21 cellular contexts compared by ENCODE assay signal in genomic region chr5:154817815-154818214, GRCh38. TPM values are rescaled to one million over a fixed set of nuclear protein-coding genes. Genes with fewer than 3 reads are reported as not detected.
A peak's percentile ranks its signal among the peaks of the same experiment; 100 is the strongest.
DNase-seq lines count a peak whose midpoint lies in the region; ATAC-seq, FAIRE-seq and TF ChIP-seq lines count a peak whose summit lies in the region.
"Had no signal": no experiment of that assay in that cellular context is flagged by ENCODE, and none has a peak within 500 bp of the region (broad histone marks: within the 10 kb centered on the region; RNA-seq: fewer than 3 reads in every experiment).

No MANE protein-coding gene starts in this region.

- intact Hi-C loops in left ventricle myocardium inferior (cut with micrococcal nuclease) (no loop called here), heart left ventricle (cut with DNase I) (loop anchor here in 2 of 10 donors (10.0 kb wide), 2 partner anchors 63 to 77 kb away; partner anchors contain the start of gene LARP1 (in 1 of the 2))

- POLR2A ChIA-PET in naive thymus-derived CD8-positive, alpha-beta T cell (lab: Charles Lee), result interaction anchor here (1.3 kb wide), 1 partner anchor 18 kb away, joined by 3 read pairs; no protein-coding TSS in a partner anchor

- FAIRE-seq in GM12892 (lab: Jason Lieb, UNC), result no peak
- FAIRE-seq: H1, HTR-8/SVneo had no signal

- H3K27ac ChIP-seq in left ventricle myocardium inferior (replicated peaks) (peak overlapping the region; percentile 53), heart left ventricle (peak overlapping the region in 1 of 12 donors; percentile 32), subcutaneous abdominal adipose tissue (ENCODE audit: low read depth, low read length) (peak overlapping the region; percentile 48)
- H3K27ac ChIP-seq: SJCRH30 had no signal

- H3K4me1 ChIP-seq in left ventricle myocardium inferior (peaks cover 43% of the 10 kb centered on the region), heart left ventricle (peaks cover 0 to 29% (median 8%) of the 10 kb centered on the region in 12 donors), adipocyte (ENCODE audit: control insufficient read depth, insufficient read depth, low read length) (peaks cover 4% of the 10 kb centered on the region), subcutaneous abdominal adipose tissue (ENCODE audit: control insufficient read depth in 5 of 5, insufficient read depth in 5 of 5, low read length in 5 of 5) (peaks cover 0 to 11% (median 6%) of the 10 kb centered on the region in 5 donors)
- H3K4me1 ChIP-seq: Caco-2, SJCRH30 had no signal

- H3K4me3 ChIP-seq in left ventricle myocardium inferior (no peak overlapping the region), heart left ventricle (no peak overlapping the region), adipocyte (ENCODE audit: low read length) (no peak overlapping the region), subcutaneous abdominal adipose tissue (ENCODE audit: low read depth in 1 of 5, low read length in 5 of 5) (no peak overlapping the region)
- H3K4me3 ChIP-seq: SJCRH30 had no signal

- H3K9ac ChIP-seq in adipocyte (ENCODE audit: low read length), result peak overlapping the region; percentile 20
- H3K9ac ChIP-seq in subcutaneous abdominal adipose tissue (ENCODE audit: low read length in 5 of 5), result no peak overlapping the region

- H3K36me3 ChIP-seq in left ventricle myocardium inferior (peaks cover 87% of the 10 kb centered on the region), heart left ventricle (peaks cover 0 to 100% (median 96%) of the 10 kb centered on the region in 9 donors), adipocyte (ENCODE audit: control insufficient read depth, insufficient read depth, low read length, severe bottlenecking) (peaks cover 98% of the 10 kb centered on the region), subcutaneous abdominal adipose tissue (ENCODE audit: control insufficient read depth in 5 of 5, insufficient read depth in 5 of 5, low read length in 5 of 5) (peaks cover 8 to 97% (median 78%) of the 10 kb centered on the region in 5 donors)

- H3K4me3 Mint-ChIP-seq in naive thymus-derived CD8-positive, alpha-beta T cell, result peak overlapping the region in 1 of 10 donors; percentile 4
- H3K4me3 Mint-ChIP-seq: B cell; CD4-positive, CD25-positive, alpha-beta regulatory T cell had no signal

- H3K27me3 ChIP-seq in left ventricle myocardium inferior (ENCODE audit: low read depth), result no peaks in the 10 kb centered on the region
- no peaks in the 10 kb centered on the region for H3K27me3 ChIP-seq in heart left ventricle
- H3K27me3 ChIP-seq in adipocyte (replicated peaks; ENCODE audit: control insufficient read depth, insufficient read depth, low read length), result no peaks in the 10 kb centered on the region
- H3K27me3 ChIP-seq in subcutaneous abdominal adipose tissue (ENCODE audit: control insufficient read depth in 5 of 5, insufficient read depth in 4 of 5, low read length in 5 of 5), result no peaks in the 10 kb centered on the region
- H3K27me3 ChIP-seq: SJCRH30 had no signal

- no peak for DNase-seq in left ventricle myocardium inferior
- DNase-seq in heart left ventricle, result no peak
- DNase-seq in adipocyte (ENCODE audit: low read depth), result no peak
- DNase-seq in naive thymus-derived CD8-positive, alpha-beta T cell, result no peak
- DNase-seq in AG20443 (ENCODE audit: low spot score), result no peak
- DNase-seq in GM12892 (ENCODE audit: insufficient read length), result no peak
- DNase-seq: Caco-2; CD4-positive, CD25-positive, alpha-beta regulatory T cell; DMS153; MV-4-11; NCI-H1417 treated with DMSO at 0.1 percent for 48 hours; NCI-H2029; NCI-H2171; NCI-H446 treated with DMSO at 0.1 percent for 48 hours; NCI-H748 treated with DMSO at 0.1 percent for 48 hours; SJCRH30 had no signal

- H3K27me3 Mint-ChIP-seq in naive thymus-derived CD8-positive, alpha-beta T cell, result no peaks in the 10 kb centered on the region
- H3K27me3 Mint-ChIP-seq: B cell; CD4-positive, CD25-positive, alpha-beta regulatory T cell had no signal

- H3K9me3 ChIP-seq in left ventricle myocardium inferior (replicated peaks) (no peaks in the 10 kb centered on the region), heart left ventricle (no peaks in the 10 kb centered on the region), adipocyte (ENCODE audit: control insufficient read depth, low read length) (no peaks in the 10 kb centered on the region), subcutaneous abdominal adipose tissue (ENCODE audit: control insufficient read depth in 5 of 5, low read length in 5 of 5) (no peaks in the 10 kb centered on the region)
- H3K9me3 ChIP-seq: Caco-2, SJCRH30 had no signal

- WGBS in heart left ventricle, 4 donors, result 83 to 87% (median 83%) methylated on average over 6 of the region's 6 CpGs

- H3K9me3 Mint-ChIP-seq in naive thymus-derived CD8-positive, alpha-beta T cell, result no peaks in the 10 kb centered on the region
- H3K9me3 Mint-ChIP-seq: CD4-positive, CD25-positive, alpha-beta regulatory T cell had no signal

- peak overlapping the region in 7 of 10 donors; percentile 7 to 87 (median 72) for H3K27ac Mint-ChIP-seq in naive thymus-derived CD8-positive, alpha-beta T cell
- H3K27ac Mint-ChIP-seq: B cell had no signal

- H3K36me3 Mint-ChIP-seq in naive thymus-derived CD8-positive, alpha-beta T cell, result peaks cover 0 to 45% (median 8%) of the 10 kb centered on the region in 3 donors

- TF ChIP-seq CTCF in left ventricle myocardium inferior (IDR thresholded peaks at IDR 0.05; ENCODE audit: borderline replicate concordance) (no peak), heart left ventricle (IDR thresholded peaks at IDR 0.05) (no peak)

- TF ChIP-seq POLR2A in heart left ventricle (IDR thresholded peaks at IDR 0.05) (no peak), GM12892 (IDR thresholded peaks at IDR 0.05; ENCODE audit: low read depth, low read length) (no peak)

- ATAC-seq in heart left ventricle (no peak), HG03280 (IDR thresholded peaks at IDR 0.05; ENCODE audit: unreplicated experiment) (no peak)
- ATAC-seq in naive thymus-derived CD8-positive, alpha-beta T cell, result no peak

- peaks cover 22 to 52% (median 43%) of the 10 kb centered on the region in 4 donors for H3K4me1 Mint-ChIP-seq in naive thymus-derived CD8-positive, alpha-beta T cell

RNA-seq across cellular contexts. Expression of gene FAXDC2, which starts 32.6 kb away (rescaled TPM):
- total RNA-seq in left ventricle myocardium inferior (23.5 TPM), heart left ventricle (10 to 100 TPM in 7 of 9 donors, 1 to 10 TPM in 2; 7.9 to 39.5 (median 22.2) TPM)
- polyA plus RNA-seq in heart left ventricle, result 10 to 100 TPM in 1 of 2 donors, 1 to 10 TPM in 1; 5.3 to 15.4 TPM
- total RNA-seq in naive thymus-derived CD8-positive, alpha-beta T cell, result under 1 TPM; 0.22 to 0.86 TPM
- under 1 TPM in 2 of 3 donors, not detected in 1; 0.34 to 0.67 TPM for polyA plus RNA-seq in naive thymus-derived CD8-positive, alpha-beta T cell
- 1.6 TPM for polyA plus RNA-seq in GM12892 (2012; ENCODE audit: missing spikeins)
- total RNA-seq: B cell had no signal

RNA-seq across cellular contexts. Expression of gene CNOT8, which starts 40.6 kb away (rescaled TPM):
- total RNA-seq in left ventricle myocardium inferior (23.3 TPM), heart left ventricle (10 to 100 TPM; 18.7 to 45.6 (median 25.2) TPM)
- polyA plus RNA-seq in heart left ventricle, result 10 to 100 TPM; 11.5 to 34.2 TPM
- total RNA-seq in naive thymus-derived CD8-positive, alpha-beta T cell, result 100 to 1,000 TPM; 112 to 116 TPM
- 100 to 1,000 TPM; 134 to 157 (median 153) TPM for polyA plus RNA-seq in naive thymus-derived CD8-positive, alpha-beta T cell
- 36.6 TPM for polyA plus RNA-seq in GM12892 (2012; ENCODE audit: missing spikeins)

Comparison
In these comparisons a context has a peak if more than half of its experiments do, and no peak if none do; other contexts are left out.
1. RNA of gene FAXDC2, which starts 32.6 kb away (total RNA-seq): 23.5 TPM in left ventricle myocardium inferior (single experiment) and 7.9 to 39.5 TPM in heart left ventricle; 0.22 to 0.86 TPM in naive thymus-derived CD8-positive, alpha-beta T cell; every median in the first group is over 4 times any median in the second.